In the genomic region with DNA sequence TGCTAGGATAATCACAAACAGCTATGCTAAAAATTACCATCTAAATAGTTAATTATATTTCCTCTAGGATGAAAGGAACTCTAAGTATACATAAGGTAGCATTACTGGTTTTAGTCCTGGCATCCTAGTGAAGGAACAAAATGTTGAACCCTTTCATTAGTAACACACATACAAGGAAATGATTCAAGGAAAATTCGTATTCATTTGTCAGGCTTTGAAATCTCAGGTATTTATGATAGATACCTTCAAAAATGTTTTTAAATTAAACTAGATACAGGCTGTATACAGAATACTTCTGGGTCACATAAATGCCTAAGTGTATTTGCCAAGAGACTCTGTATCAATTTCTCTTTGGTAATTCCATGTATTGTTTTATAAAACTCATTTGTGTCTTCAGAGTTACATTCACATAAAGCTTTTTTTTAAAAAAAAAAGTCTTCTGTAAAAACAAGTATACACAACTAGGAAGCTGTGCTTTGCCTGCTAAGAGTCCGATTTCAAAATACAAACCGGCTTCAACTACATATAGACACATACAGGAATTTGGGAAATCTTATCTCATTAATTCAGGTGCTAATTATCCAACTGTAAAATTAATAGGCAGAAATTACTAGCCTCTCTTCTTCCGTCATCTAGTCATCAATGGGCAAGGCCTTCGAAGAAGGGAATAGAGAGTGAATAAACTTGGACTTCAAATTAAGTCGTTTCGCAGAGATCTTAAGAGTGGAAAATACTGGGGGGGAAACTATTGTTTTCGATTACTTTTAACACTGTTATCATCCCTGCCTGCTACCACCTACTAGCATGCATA, we compare ENCODE assay signal across 8 cellular contexts. TPM values are rescaled to one million over a fixed set of nuclear protein-coding genes. Genes with fewer than 3 reads are reported as not detected.
DNase-seq lines count a peak whose midpoint lies in the region; ATAC-seq and TF ChIP-seq lines count a peak whose summit lies in the region.

No MANE protein-coding gene starts in this region.

- H3K4me3 ChIP-seq in lower lobe of right lung = peak overlapping the region; percentile 90
- H3K4me3 ChIP-seq in upper lobe of right lung = peak overlapping the region; percentile 97

- H3K27me3 Mint-ChIP-seq in activated naive CD4-positive, alpha-beta T cell treated with anti-CD3 and anti-CD28 coated beads, Interleukin-2, amount 10 ng/mL, durations not matched to agents 7 days and 5 days = peaks cover 5% of the 10 kb centered on the region

- intact Hi-C loops in lower lobe of right lung (cut with DNase I) = loop anchor here (10.0 kb wide), 1 partner anchor 80 kb away; no protein-coding TSS in a partner anchor
- intact Hi-C loops in upper lobe of right lung (cut with DNase I) = no loop called here

- no peak for TF ChIP-seq CTCF in lower lobe of right lung (IDR thresholded peaks at IDR 0.05)
- TF ChIP-seq CTCF in upper lobe of right lung (IDR thresholded peaks at IDR 0.05) = no peak

- H3K36me3 Mint-ChIP-seq in activated naive CD4-positive, alpha-beta T cell treated with anti-CD3 and anti-CD28 coated beads, Interleukin-2, amount 10 ng/mL, durations not matched to agents 7 days and 5 days = peaks cover 6% of the 10 kb centered on the region

- CTCF ChIA-PET in activated naive CD4-positive, alpha-beta T cell treated with anti-CD3 and anti-CD28 coated beads, Interleukin-2, amount 10 ng/mL, durations not matched to agents 7 days and 5 days (lab: Charles Lee) = interaction anchor here (0.6 to 1.1 kb wide), 2 partner anchors 39 to 69 kb away, joined by 3 to 4 read pairs; no protein-coding TSS in a partner anchor

- H3K27ac ChIP-seq in angular gyrus (ENCODE audit: low read depth, low read length) (peak overlapping the region; percentile 86), lower lobe of right lung (peak overlapping the region; percentile 92), upper lobe of right lung (peak overlapping the region; percentile 94)

- H3K9me3 ChIP-seq in lower lobe of right lung (no peaks in the 10 kb centered on the region), upper lobe of right lung (no peaks in the 10 kb centered on the region)

- peaks cover 22% of the 10 kb centered on the region for H3K4me1 Mint-ChIP-seq in activated naive CD4-positive, alpha-beta T cell treated with anti-CD3 and anti-CD28 coated beads, Interleukin-2, amount 10 ng/mL, durations not matched to agents 7 days and 5 days

- H3K27ac Mint-ChIP-seq in activated naive CD4-positive, alpha-beta T cell treated with anti-CD3 and anti-CD28 coated beads, Interleukin-2, amount 10 ng/mL, durations not matched to agents 7 days and 5 days = peak overlapping the region; percentile 87

- peak overlapping the region; percentile 95 for H3K4me3 Mint-ChIP-seq in activated naive CD4-positive, alpha-beta T cell treated with anti-CD3 and anti-CD28 coated beads, Interleukin-2, amount 10 ng/mL, durations not matched to agents 7 days and 5 days

- H3K4me1 ChIP-seq in lower lobe of right lung (peaks cover 41% of the 10 kb centered on the region), upper lobe of right lung (peaks cover 34% of the 10 kb centered on the region)

- DNase-seq in activated naive CD4-positive, alpha-beta T cell treated with anti-CD3 and anti-CD28 coated beads, Interleukin-2, amount 10 ng/mL, durations not matched to agents 7 days and 5 days = no peak
- DNase-seq in activated naive CD4-positive, alpha-beta T cell treated with Interleukin-2 at 50 U/mL for 16 hours = no peak
- no peak for DNase-seq in lower lobe of right lung
- DNase-seq in upper lobe of right lung = no peak
- no peak for DNase-seq in mucosa of gallbladder (ENCODE audit: low spot score)
- no peak for DNase-seq in NK-92 (lab: John Stamatoyannopoulos, UW; ENCODE audit: unreplicated experiment)

- H3K27me3 ChIP-seq in lower lobe of right lung (ENCODE audit: low read depth) (no peaks in the 10 kb centered on the region), upper lobe of right lung (no peaks in the 10 kb centered on the region)

- no peaks in the 10 kb centered on the region for H3K9me3 Mint-ChIP-seq in activated naive CD4-positive, alpha-beta T cell treated with anti-CD3 and anti-CD28 coated beads, Interleukin-2, amount 10 ng/mL, durations not matched to agents 7 days and 5 days

- ATAC-seq in lower lobe of right lung = no peak
- ATAC-seq in upper lobe of right lung = no peak
- ATAC-seq in HG03095 (IDR thresholded peaks at IDR 0.05; ENCODE audit: unreplicated experiment) = no peak

- no peaks in the 10 kb centered on the region for H3K36me3 ChIP-seq in lower lobe of right lung
- no peaks in the 10 kb centered on the region for H3K36me3 ChIP-seq in upper lobe of right lung

RNA-seq across cellular contexts. Expression of a gene that starts 1.3 kb away (rescaled TPM):
- total RNA-seq in lower lobe of right lung (139 TPM), upper lobe of right lung (119 TPM), mucosa of gallbladder (56.1 TPM)
